20 cellular contexts compared by ENCODE assay signal in the genomic region with DNA sequence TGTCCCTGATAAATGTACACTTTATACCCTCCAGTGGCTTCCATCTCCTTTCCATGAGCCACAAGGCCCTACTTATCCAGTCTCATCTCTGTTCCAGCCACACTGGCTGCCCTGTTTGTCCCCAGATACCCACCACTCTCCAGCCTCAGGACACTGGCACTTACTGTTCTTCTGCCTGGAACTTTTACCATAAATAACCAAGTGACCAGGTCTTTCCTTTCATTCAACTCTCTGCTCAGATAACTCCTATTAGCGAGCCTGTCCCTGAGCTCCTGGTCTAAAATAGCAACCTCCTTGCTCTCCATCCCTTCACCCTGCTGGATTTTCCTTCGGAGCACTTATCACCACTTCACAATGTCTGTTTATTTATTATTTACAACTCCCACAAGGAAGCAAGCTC. TPM values are rescaled to one million over a fixed set of nuclear protein-coding genes. Genes with fewer than 3 reads are reported as not detected.
DNase-seq lines count a peak whose midpoint lies in the region; ATAC-seq and TF ChIP-seq lines count a peak whose summit lies in the region.
"Had no signal": no experiment of that assay in that cellular context is flagged by ENCODE, and none has a peak within 500 bp of the region (broad histone marks: within the 10 kb centered on the region; RNA-seq: fewer than 3 reads in every experiment).

No MANE protein-coding gene starts in this region.

- peaks cover 4% of the 10 kb centered on the region for H3K9me3 Mint-ChIP-seq in nephron progenitor cell
- H3K9me3 Mint-ChIP-seq: CD4-positive, CD25-positive, alpha-beta regulatory T cell; CD8-positive, alpha-beta T cell had no signal

- H3K4me1 Mint-ChIP-seq in nephron progenitor cell: peaks cover 27% of the 10 kb centered on the region
- H3K4me1 Mint-ChIP-seq: B cell; CD4-positive, CD25-positive, alpha-beta regulatory T cell had no signal

- TF ChIP-seq EP300 in esophagus muscularis mucosa (IDR thresholded peaks at IDR 0.05): no peak

- H3K4me3 ChIP-seq in right cardiac atrium (ENCODE audit: low read length): no peak overlapping the region
- H3K4me3 ChIP-seq in heart right ventricle: no peak overlapping the region
- no peak overlapping the region for H3K4me3 ChIP-seq in esophagus muscularis mucosa
- H3K4me3 ChIP-seq: BLaER1, GM23248 had no signal

- TF ChIP-seq CTCF in heart right ventricle (IDR thresholded peaks at IDR 0.05) (no peak), esophagus muscularis mucosa (IDR thresholded peaks at IDR 0.05) (no peak), nephron progenitor cell (IDR thresholded peaks at IDR 0.05) (no peak)

- H3K9me3 ChIP-seq in right cardiac atrium (ENCODE audit: control insufficient read depth, low read length) (no peaks in the 10 kb centered on the region), heart right ventricle (no peaks in the 10 kb centered on the region), esophagus muscularis mucosa (no peaks in the 10 kb centered on the region)
- H3K9me3 ChIP-seq: BLaER1, Caco-2 had no signal

- no peak overlapping the region for H3K27ac Mint-ChIP-seq in nephron progenitor cell
- H3K27ac Mint-ChIP-seq: B cell; CD8-positive, alpha-beta T cell had no signal

- H3K36me3 ChIP-seq in heart right ventricle (no peaks in the 10 kb centered on the region), esophagus muscularis mucosa (no peaks in the 10 kb centered on the region)
- H3K36me3 ChIP-seq: BLaER1 had no signal

- no peak for DNase-seq in Right ventricle myocardium inferior (ENCODE audit: missing footprints)
- DNase-seq in right cardiac atrium: no peak
- DNase-seq in heart right ventricle: no peak
- no peak for DNase-seq in cardiac septum (ENCODE audit: low spot score)
- DNase-seq in esophagus muscularis mucosa (ENCODE audit: extremely low spot score): peak; percentile 81
- DNase-seq in retina: peak; percentile 24
- no peak for DNase-seq in stimulated activated naive CD4-positive, alpha-beta T cell treated with Interleukin-2 at 50 U/mL for 16 hours (lab: John Stamatoyannopoulos, UW)
- no peak for DNase-seq in nephron progenitor cell
- DNase-seq: Caco-2; CD4-positive, CD25-positive, alpha-beta regulatory T cell; CD8-positive, alpha-beta T cell; DMS153; DND-41; GM23248; H7 had no signal

- intact Hi-C loops in Right ventricle myocardium inferior (cut with DNase I): no loop called here
- intact Hi-C loops in right cardiac atrium (cut with DNase I): no loop called here
- intact Hi-C loops in heart right ventricle (cut with DNase I): loop anchor here in 1 of 10 donors (10.0 kb wide), 1 partner anchor 1062 kb away; no protein-coding TSS in a partner anchor
- intact Hi-C loops in cardiac septum (cut with DNase I): no loop called here
- intact Hi-C loops in esophagus muscularis mucosa (cut with DNase I): no loop called here

- no peak overlapping the region for H3K4me3 Mint-ChIP-seq in nephron progenitor cell
- H3K4me3 Mint-ChIP-seq: B cell; CD4-positive, CD25-positive, alpha-beta regulatory T cell; CD8-positive, alpha-beta T cell had no signal

- peaks cover 5% of the 10 kb centered on the region for H3K27me3 Mint-ChIP-seq in nephron progenitor cell (ENCODE audit: low read depth, poor library complexity)

- H3K4me1 ChIP-seq in right cardiac atrium (ENCODE audit: control insufficient read depth, insufficient read depth, low read length) (no peaks in the 10 kb centered on the region), heart right ventricle (peaks cover 0 to 5% (median 0%) of the 10 kb centered on the region in 9 donors), esophagus muscularis mucosa (no peaks in the 10 kb centered on the region)
- H3K4me1 ChIP-seq: BLaER1 had no signal

- H3K27me3 ChIP-seq in right cardiac atrium (ENCODE audit: control insufficient read depth, insufficient read depth): no peaks in the 10 kb centered on the region
- H3K27me3 ChIP-seq in heart right ventricle: no peaks in the 10 kb centered on the region
- H3K27me3 ChIP-seq in esophagus muscularis mucosa: no peaks in the 10 kb centered on the region
- H3K27me3 ChIP-seq: BLaER1 had no signal

- 46% methylated on average over 2 of the region's 2 CpGs for WGBS in right cardiac atrium
- 20 to 28% methylated on average over 2 of the region's 2 CpGs for WGBS in heart right ventricle, 2 donors
- WGBS in esophagus muscularis mucosa: 78% methylated on average over 2 of the region's 2 CpGs

- ATAC-seq in Right ventricle myocardium inferior (peak; percentile 48), right cardiac atrium (no peak), heart right ventricle (peak in 6 of 8 donors; percentile 46 to 86 (median 68))
- ATAC-seq: CD8-positive, alpha-beta T cell; HCT116 had no signal

- no peak for TF ChIP-seq POLR2A in esophagus muscularis mucosa (IDR thresholded peaks at IDR 0.05; ENCODE audit: low read depth)

- no peak overlapping the region for H3K27ac ChIP-seq in right cardiac atrium (ENCODE audit: low read length)
- no peak overlapping the region for H3K27ac ChIP-seq in heart right ventricle
- no peak overlapping the region for H3K27ac ChIP-seq in esophagus muscularis mucosa (replicated peaks in 1 of 4)
- H3K27ac ChIP-seq: 22Rv1, BLaER1, C4-2B, GM23248 had no signal

- no peaks in the 10 kb centered on the region for H3K36me3 Mint-ChIP-seq in nephron progenitor cell (ENCODE audit: low read depth)
- H3K36me3 Mint-ChIP-seq: CD4-positive, CD25-positive, alpha-beta regulatory T cell; CD8-positive, alpha-beta T cell had no signal

RNA-seq across cellular contexts. Expression of gene ENC1, which starts 16.6 kb away (rescaled TPM):
- 3.7 TPM for total RNA-seq in Right ventricle myocardium inferior
- total RNA-seq in right cardiac atrium: 10 to 100 TPM in 1 of 4 donors, 1 to 10 TPM in 3; 5.3 to 14.9 (median 7.0) TPM
- polyA plus RNA-seq in right cardiac atrium: 2.9 TPM
- 1 to 10 TPM; 2.8 to 9.1 (median 4.0) TPM for total RNA-seq in heart right ventricle
- polyA plus RNA-seq in heart right ventricle: 1 to 10 TPM; 2.1 to 2.6 TPM
- 6.6 TPM for total RNA-seq in cardiac septum
- total RNA-seq in esophagus muscularis mucosa: 10 to 100 TPM in 3 of 4 donors, 1 to 10 TPM in 1; 8.9 to 23.7 (median 13.1) TPM

RNA-seq across cellular contexts. Expression of gene HEXB, which starts 27.9 kb away (rescaled TPM):
- 95.7 TPM for total RNA-seq in Right ventricle myocardium inferior
- 10 to 100 TPM; 76.7 to 84.3 (median 81.7) TPM for total RNA-seq in right cardiac atrium
- polyA plus RNA-seq in right cardiac atrium: 63.0 TPM
- 100 to 1,000 TPM in 8 of 10 donors, 10 to 100 TPM in 2; 79.4 to 225 (median 115) TPM for total RNA-seq in heart right ventricle
- 10 to 100 TPM; 68.7 to 93.8 TPM for polyA plus RNA-seq in heart right ventricle
- 90.6 TPM for total RNA-seq in cardiac septum
- total RNA-seq in esophagus muscularis mucosa: 100 to 1,000 TPM; 101 to 128 (median 113) TPM

Comparison
In these comparisons a context has a peak if more than half of its experiments do, and no peak if none do; other contexts are left out.
1. ATAC-seq: peak in Right ventricle myocardium inferior (single experiment) and heart right ventricle (6 of 8); none in right cardiac atrium (0 of 2).
2. DNase-seq: peak in esophagus muscularis mucosa (single experiment) and retina (single experiment); none in Right ventricle myocardium inferior (single experiment), right cardiac atrium (0 of 3), heart right ventricle (0 of 2), cardiac septum (single experiment), stimulated activated naive CD4-positive, alpha-beta T cell treated with Interleukin-2 at 50 U/mL for 16 hours (single experiment) and nephron progenitor cell (single experiment).